ENCODE assay signal across 16 cellular contexts in genomic region chr18:67669993-67670671, GRCh38.
DNase-seq lines count a peak whose midpoint lies in the region; ATAC-seq and TF ChIP-seq lines count a peak whose summit lies in the region.
"Had no signal": no experiment of that assay in that cellular context is flagged by ENCODE, and none has a peak within 500 bp of the region (broad histone marks: within the 10 kb centered on the region; RNA-seq: fewer than 3 reads in every experiment).

No MANE protein-coding gene starts in this region.

- no peaks in the 10 kb centered on the region for H3K4me1 ChIP-seq in hepatocyte (ENCODE audit: insufficient read depth)
- H3K4me1 ChIP-seq: prostate gland, stomach, uterus had no signal

- H3K4me3 ChIP-seq in AG09309 (ENCODE audit: control insufficient read depth, low read depth, low read length) (no peak overlapping the region; the same call in 1 of the 2 replicates), hepatocyte (no peak overlapping the region)
- H3K4me3 ChIP-seq: prostate gland, stomach, uterus had no signal

- H3K36me3 ChIP-seq in hepatocyte (replicated peaks; ENCODE audit: insufficient read depth, low read depth), result no peaks in the 10 kb centered on the region
- H3K36me3 ChIP-seq: prostate gland, stomach, uterus had no signal

- H2AFZ ChIP-seq in hepatocyte, result no peak overlapping the region

- no peaks in the 10 kb centered on the region for H3K27me3 ChIP-seq in hepatocyte
- H3K27me3 ChIP-seq: stomach, uterus had no signal

- DNase-seq in AG09309 (ENCODE audit: low read depth) (peak; percentile 95), M059J (ENCODE audit: low read depth) (peak; percentile 13), brain pericyte (ENCODE audit: low read depth, low spot score) (peak; percentile 89), hepatocyte (ENCODE audit: low spot score) (no peak), cerebellar nuclear complex (lab: John Stamatoyannopoulos, UW) (no peak)
- DNase-seq in stimulated activated naive CD8-positive, alpha-beta T cell treated with anti-CD3 and anti-CD28 coated beads, Interleukin-15, Interleukin-2, amounts not matched to agents 100 U/mL and 50 U/mL, for 24 hours, result no peak
- DNase-seq: activated CD8-positive, alpha-beta memory T cell treated with anti-CD3 and anti-CD28 coated beads for 24 hours; amygdala; foreskin melanocyte; left ventricle myocardium superior; NCI-H524 treated with DMSO at 0.1 percent for 48 hours; stomach; uterus had no signal

- ATAC-seq in GM21447 (IDR thresholded peaks at IDR 0.05; ENCODE audit: unreplicated experiment), result no peak
- no peak for ATAC-seq in HG03432 (IDR thresholded peaks at IDR 0.05; ENCODE audit: unreplicated experiment)
- no peak for ATAC-seq in stimulated activated naive CD8-positive, alpha-beta T cell treated with anti-CD3 and anti-CD28 coated beads, Interleukin-15, Interleukin-2, amounts not matched to agents 100 U/mL and 50 U/mL, for 24 hours
- ATAC-seq: left ventricle myocardium superior had no signal

- no peaks in the 10 kb centered on the region for H3K9me2 ChIP-seq in hepatocyte (replicated peaks; ENCODE audit: insufficient read depth)

- H3K27ac ChIP-seq in hepatocyte, result no peak overlapping the region
- H3K27ac ChIP-seq: prostate gland, stomach, uterus had no signal

- whole genome bisulfite sequencing in hepatocyte (ENCODE audit: low lambda C conversion rate, missing lambda C conversion rate), result 74% methylated on average over 4 of the region's 4 CpGs

- H3K79me2 ChIP-seq in hepatocyte, result no peaks in the 10 kb centered on the region

- no peaks in the 10 kb centered on the region for H3K9me3 ChIP-seq in hepatocyte (ENCODE audit: low read depth)
- H3K9me3 ChIP-seq: prostate gland, stomach, uterus had no signal

- TF ChIP-seq CTCF in AG09309 (IDR thresholded peaks at IDR 0.05; ENCODE audit: control insufficient read depth, insufficient read depth, low read depth, low read length, missing control alignments), result no peak
- no peak for TF ChIP-seq CTCF in hepatocyte (IDR thresholded peaks at IDR 0.05; ENCODE audit: poor library complexity)

- peak overlapping the region; percentile 25 for H3K4me2 ChIP-seq in hepatocyte

- H4K20me1 ChIP-seq in hepatocyte (ENCODE audit: insufficient read depth, poor library complexity, severe bottlenecking), result no peaks in the 10 kb centered on the region

Comparison
In these comparisons a context has a peak if more than half of its experiments do, and no peak if none do; other contexts are left out.
1. DNase-seq: peak in AG09309 (single experiment), M059J (single experiment) and brain pericyte (single experiment); none in hepatocyte (single experiment), cerebellar nuclear complex (0 of 2) and stimulated activated naive CD8-positive, alpha-beta T cell treated with anti-CD3 and anti-CD28 coated beads, Interleukin-15, Interleukin-2, amounts not matched to agents 100 U/mL and 50 U/mL, for 24 hours (single experiment).